Comparison of ENCODE assay signal across 11 cellular contexts in genomic region chr9:116504893-116505480, GRCh38.
DNase-seq lines count a peak whose midpoint lies in the region; ATAC-seq, FAIRE-seq and TF ChIP-seq lines count a peak whose summit lies in the region.
"Had no signal": no experiment of that assay in that cellular context is flagged by ENCODE, and none has a peak within 500 bp of the region (broad histone marks: within the 10 kb centered on the region; RNA-seq: fewer than 3 reads in every experiment).

No MANE protein-coding gene starts in this region.

- TF ChIP-seq EP300 in A549 (IDR thresholded peaks at IDR 0.05) = no peak

- DNase-seq in A549 (ENCODE audit: low read depth in 1 of 2, low spot score in 1 of 2) (no peak), GOT3 (lab: John Stamatoyannopoulos, UW) (no peak), erythroblast (lab: John Stamatoyannopoulos, UW) (no peak), hepatic stellate cell (ENCODE audit: low spot score) (no peak)
- no peak for DNase-seq in activated CD8-positive, alpha-beta memory T cell treated with anti-CD3 and anti-CD28 coated beads, Interleukin-2, amount 50 U/mL, for 4 hours
- DNase-seq: aorta, SHP77 treated with DMSO at 0.1 percent for 48 hours had no signal

- ATAC-seq in A549 (no peak), GM19328 (IDR thresholded peaks at IDR 0.05; ENCODE audit: unreplicated experiment) (peak; percentile 85), HG02798 (IDR thresholded peaks at IDR 0.05; ENCODE audit: poor library complexity, unreplicated experiment) (peak; percentile 92), HG03521 (IDR thresholded peaks at IDR 0.05; ENCODE audit: unreplicated experiment) (peak; percentile 95)

- H3K4me2 ChIP-seq in A549 = peak overlapping the region; percentile 20; the same call in 1 of the 3 replicates

- TF ChIP-seq CTCF in A549 (IDR thresholded peaks at IDR 0.05) = no peak

- peaks cover 50% of the 10 kb centered on the region for H3K4me1 ChIP-seq in A549

- CTCF ChIA-PET in A549 (lab: Yijun Ruan, JAX) = interaction anchor here (1.1 to 1.7 kb wide), 3 partner anchors 8 to 156 kb away, joined by 3 to 6 read pairs (median 6); no protein-coding TSS in a partner anchor

- FAIRE-seq in A549 (lab: Jason Lieb, UNC) = peak; percentile 61

- TF ChIP-seq RAD21 in A549 (conservative IDR thresholded peaks at IDR 0.05 in 1 of 2, IDR thresholded peaks at IDR 0.05 in 1 of 2) = no peak

- TF ChIP-seq POLR2A in A549 (IDR thresholded peaks at IDR 0.05; ENCODE audit: low read length) (no peak), erythroblast (IDR thresholded peaks at IDR 0.05; ENCODE audit: low read length) (no peak)

- 89% methylated on average over 5 of the region's 5 CpGs for WGBS in A549 (ENCODE audit: missing lambda C conversion rate)

- peak overlapping the region in 1 of 2 experiments; percentile 38; a peak in 3 of 6 replicates for H3K27ac ChIP-seq in A549
- H3K27ac ChIP-seq: epithelial cell of prostate had no signal

- no peak overlapping the region for H3K4me3 ChIP-seq in A549

- POLR2A ChIA-PET in A549 (lab: Yijun Ruan, JAX) = interaction anchor here (0.6 kb wide), 1 partner anchor 188 kb away, joined by 5 read pairs; no protein-coding TSS in a partner anchor

- H3K9me3 ChIP-seq in A549 = no peaks in the 10 kb centered on the region

TF ChIP-seq in A549, 52 proteins besides CTCF, POLR2A, EP300 and RAD21:
- peak; percentile 86 to 88 for TF ChIP-seq CEBPB (IDR thresholded peaks at IDR 0.05)
- no peak for TF ChIP-seq ZSCAN20 (CRISPR knock-in tag; IDR thresholded peaks at IDR 0.05)
- no peak for TF ChIP-seq RNF2 (IDR thresholded peaks at IDR 0.05; ENCODE audit: borderline replicate concordance, low read depth)
- no peak for TF ChIP-seq HOXB13 (CRISPR knock-in tag; IDR thresholded peaks at IDR 0.05; ENCODE audit: low read depth)
TF ChIP-seq in A549: peak in this region for 1.

Comparison
In these comparisons a context has a peak if more than half of its experiments do, and no peak if none do; other contexts are left out.
1. ATAC-seq: peak in GM19328 (single experiment), HG02798 (single experiment) and HG03521 (single experiment); none in A549 (0 of 2).